In the genomic region with DNA sequence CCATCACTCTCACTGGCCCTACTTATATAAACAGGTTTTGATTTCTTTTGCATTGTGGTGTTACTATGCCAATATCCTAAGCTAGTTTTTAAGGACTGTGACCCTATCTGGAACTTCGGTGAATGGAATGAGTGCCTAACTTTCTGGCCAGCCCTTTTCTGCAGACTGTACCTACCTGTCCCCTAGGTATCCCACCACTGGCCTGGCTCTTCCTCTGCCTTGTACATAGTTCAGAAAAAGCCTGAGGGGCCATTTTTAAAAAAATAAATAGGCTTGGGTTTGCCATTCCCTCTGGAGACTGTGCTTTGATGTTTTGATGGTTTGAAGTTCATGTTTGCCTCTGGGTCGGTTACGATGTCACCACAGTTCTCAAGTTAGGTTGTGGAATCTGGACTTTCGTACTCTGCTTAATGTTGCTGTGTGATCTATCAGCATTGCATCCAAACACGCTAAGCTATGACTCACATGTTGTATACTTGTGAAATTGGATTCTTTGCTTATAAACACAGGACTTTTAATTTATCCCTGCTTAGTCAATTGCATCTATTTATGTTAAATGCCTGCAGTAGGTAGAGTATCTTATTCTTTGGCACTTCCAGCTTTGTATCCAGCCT, we compare ENCODE assay signal across 1 cellular context.
A peak's percentile ranks its signal among the peaks of the same experiment; 100 is the strongest.
TF ChIP-seq lines count a peak whose summit lies in the region.

No MANE protein-coding gene starts in this region.

TF ChIP-seq in HepG2, 621 proteins besides CTCF, POLR2A, EP300 and RAD21 (continued from another document):
- TF ChIP-seq, protein P1, sequence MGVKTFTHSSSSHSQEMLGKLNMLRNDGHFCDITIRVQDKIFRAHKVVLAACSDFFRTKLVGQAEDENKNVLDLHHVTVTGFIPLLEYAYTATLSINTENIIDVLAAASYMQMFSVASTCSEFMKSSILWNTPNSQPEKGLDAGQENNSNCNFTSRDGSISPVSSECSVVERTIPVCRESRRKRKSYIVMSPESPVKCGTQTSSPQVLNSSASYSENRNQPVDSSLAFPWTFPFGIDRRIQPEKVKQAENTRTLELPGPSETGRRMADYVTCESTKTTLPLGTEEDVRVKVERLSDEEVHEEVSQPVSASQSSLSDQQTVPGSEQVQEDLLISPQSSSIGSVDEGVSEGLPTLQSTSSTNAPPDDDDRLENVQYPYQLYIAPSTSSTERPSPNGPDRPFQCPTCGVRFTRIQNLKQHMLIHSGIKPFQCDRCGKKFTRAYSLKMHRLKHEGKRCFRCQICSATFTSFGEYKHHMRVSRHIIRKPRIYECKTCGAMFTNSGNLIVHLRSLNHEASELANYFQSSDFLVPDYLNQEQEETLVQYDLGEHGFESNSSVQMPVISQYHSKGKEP (CRISPR knock-in tag; IDR thresholded peaks at IDR 0.05): no peak
- no peak for TF ChIP-seq ZNF615 (CRISPR knock-in tag; IDR thresholded peaks at IDR 0.05; ENCODE audit: borderline replicate concordance)
- TF ChIP-seq GZF1 (CRISPR knock-in tag; IDR thresholded peaks at IDR 0.05): no peak
- TF ChIP-seq, protein P2, sequence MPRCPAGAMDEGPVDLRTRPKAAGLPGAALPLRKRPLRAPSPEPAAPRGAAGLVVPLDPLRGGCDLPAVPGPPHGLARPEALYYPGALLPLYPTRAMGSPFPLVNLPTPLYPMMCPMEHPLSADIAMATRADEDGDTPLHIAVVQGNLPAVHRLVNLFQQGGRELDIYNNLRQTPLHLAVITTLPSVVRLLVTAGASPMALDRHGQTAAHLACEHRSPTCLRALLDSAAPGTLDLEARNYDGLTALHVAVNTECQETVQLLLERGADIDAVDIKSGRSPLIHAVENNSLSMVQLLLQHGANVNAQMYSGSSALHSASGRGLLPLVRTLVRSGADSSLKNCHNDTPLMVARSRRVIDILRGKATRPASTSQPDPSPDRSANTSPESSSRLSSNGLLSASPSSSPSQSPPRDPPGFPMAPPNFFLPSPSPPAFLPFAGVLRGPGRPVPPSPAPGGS (CRISPR knock-in tag; IDR thresholded peaks at IDR 0.05): no peak
- no peak for TF ChIP-seq ZFP41 (CRISPR knock-in tag; IDR thresholded peaks at IDR 0.05; ENCODE audit: borderline replicate concordance)
- peak; percentile 88; the same call in 1 of the 2 replicates for TF ChIP-seq REPIN1 (CRISPR knock-in tag; IDR thresholded peaks at IDR 0.05; ENCODE audit: borderline replicate concordance, low read depth)
- no peak for TF ChIP-seq ZNF552 (CRISPR knock-in tag; IDR thresholded peaks at IDR 0.05; ENCODE audit: borderline replicate concordance)
- no peak for TF ChIP-seq RELA (CRISPR knock-in tag; IDR thresholded peaks at IDR 0.05)
- TF ChIP-seq, protein P3, sequence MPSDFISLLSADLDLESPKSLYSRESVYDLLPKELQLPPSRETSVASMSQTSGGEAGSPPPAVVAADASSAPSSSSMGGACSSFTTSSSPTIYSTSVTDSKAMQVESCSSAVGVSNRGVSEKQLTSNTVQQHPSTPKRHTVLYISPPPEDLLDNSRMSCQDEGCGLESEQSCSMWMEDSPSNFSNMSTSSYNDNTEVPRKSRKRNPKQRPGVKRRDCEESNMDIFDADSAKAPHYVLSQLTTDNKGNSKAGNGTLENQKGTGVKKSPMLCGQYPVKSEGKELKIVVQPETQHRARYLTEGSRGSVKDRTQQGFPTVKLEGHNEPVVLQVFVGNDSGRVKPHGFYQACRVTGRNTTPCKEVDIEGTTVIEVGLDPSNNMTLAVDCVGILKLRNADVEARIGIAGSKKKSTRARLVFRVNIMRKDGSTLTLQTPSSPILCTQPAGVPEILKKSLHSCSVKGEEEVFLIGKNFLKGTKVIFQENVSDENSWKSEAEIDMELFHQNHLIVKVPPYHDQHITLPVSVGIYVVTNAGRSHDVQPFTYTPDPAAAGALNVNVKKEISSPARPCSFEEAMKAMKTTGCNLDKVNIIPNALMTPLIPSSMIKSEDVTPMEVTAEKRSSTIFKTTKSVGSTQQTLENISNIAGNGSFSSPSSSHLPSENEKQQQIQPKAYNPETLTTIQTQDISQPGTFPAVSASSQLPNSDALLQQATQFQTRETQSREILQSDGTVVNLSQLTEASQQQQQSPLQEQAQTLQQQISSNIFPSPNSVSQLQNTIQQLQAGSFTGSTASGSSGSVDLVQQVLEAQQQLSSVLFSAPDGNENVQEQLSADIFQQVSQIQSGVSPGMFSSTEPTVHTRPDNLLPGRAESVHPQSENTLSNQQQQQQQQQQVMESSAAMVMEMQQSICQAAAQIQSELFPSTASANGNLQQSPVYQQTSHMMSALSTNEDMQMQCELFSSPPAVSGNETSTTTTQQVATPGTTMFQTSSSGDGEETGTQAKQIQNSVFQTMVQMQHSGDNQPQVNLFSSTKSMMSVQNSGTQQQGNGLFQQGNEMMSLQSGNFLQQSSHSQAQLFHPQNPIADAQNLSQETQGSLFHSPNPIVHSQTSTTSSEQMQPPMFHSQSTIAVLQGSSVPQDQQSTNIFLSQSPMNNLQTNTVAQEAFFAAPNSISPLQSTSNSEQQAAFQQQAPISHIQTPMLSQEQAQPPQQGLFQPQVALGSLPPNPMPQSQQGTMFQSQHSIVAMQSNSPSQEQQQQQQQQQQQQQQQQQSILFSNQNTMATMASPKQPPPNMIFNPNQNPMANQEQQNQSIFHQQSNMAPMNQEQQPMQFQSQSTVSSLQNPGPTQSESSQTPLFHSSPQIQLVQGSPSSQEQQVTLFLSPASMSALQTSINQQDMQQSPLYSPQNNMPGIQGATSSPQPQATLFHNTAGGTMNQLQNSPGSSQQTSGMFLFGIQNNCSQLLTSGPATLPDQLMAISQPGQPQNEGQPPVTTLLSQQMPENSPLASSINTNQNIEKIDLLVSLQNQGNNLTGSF (CRISPR knock-in tag; IDR thresholded peaks at IDR 0.05): no peak
- no peak for TF ChIP-seq NFE2 (CRISPR knock-in tag; IDR thresholded peaks at IDR 0.05)
- no peak for TF ChIP-seq GABPA (IDR thresholded peaks at IDR 0.05; ENCODE audit: low read depth, low read length)
- peak; percentile 23; the same call in 1 of the 2 replicates for TF ChIP-seq GABPA (CRISPR knock-in tag; IDR thresholded peaks at IDR 0.05; ENCODE audit: low read depth)
- 0 out of 2 replicates have a peak, but pooled peaks have one; percentile 44 for TF ChIP-seq ZNF772 (CRISPR knock-in tag; IDR thresholded peaks at IDR 0.05)
- no peak for TF ChIP-seq NFYB (CRISPR knock-in tag; IDR thresholded peaks at IDR 0.05)
- TF ChIP-seq, protein P4, sequence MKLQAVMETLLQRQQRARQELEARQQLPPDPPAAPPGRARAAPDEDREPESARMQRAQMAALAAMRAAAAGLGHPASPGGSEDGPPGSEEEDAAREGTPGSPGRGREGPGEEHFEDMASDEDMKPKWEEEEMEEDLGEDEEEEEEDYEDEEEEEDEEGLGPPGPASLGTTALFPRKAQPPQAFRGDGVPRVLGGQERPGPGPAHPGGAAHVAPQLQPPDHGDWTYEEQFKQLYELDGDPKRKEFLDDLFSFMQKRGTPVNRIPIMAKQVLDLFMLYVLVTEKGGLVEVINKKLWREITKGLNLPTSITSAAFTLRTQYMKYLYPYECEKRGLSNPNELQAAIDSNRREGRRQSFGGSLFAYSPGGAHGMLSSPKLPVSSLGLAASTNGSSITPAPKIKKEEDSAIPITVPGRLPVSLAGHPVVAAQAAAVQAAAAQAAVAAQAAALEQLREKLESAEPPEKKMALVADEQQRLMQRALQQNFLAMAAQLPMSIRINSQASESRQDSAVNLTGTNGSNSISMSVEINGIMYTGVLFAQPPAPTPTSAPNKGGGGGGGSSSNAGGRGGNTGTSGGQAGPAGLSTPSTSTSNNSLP (IDR thresholded peaks at IDR 0.05; ENCODE audit: low read depth, low read length): peak; percentile 97
- TF ChIP-seq ZNF652 (CRISPR knock-in tag; IDR thresholded peaks at IDR 0.05; ENCODE audit: borderline replicate concordance, low read depth): peak; percentile 52; the same call in 1 of the 2 replicates
- TF ChIP-seq ZNF720 (CRISPR knock-in tag; IDR thresholded peaks at IDR 0.05): no peak
- TF ChIP-seq FOXK1 (CRISPR knock-in tag; IDR thresholded peaks at IDR 0.05; ENCODE audit: borderline replicate concordance, low read depth): peak; percentile 94
- peak; percentile 70; the same call in 1 of the 2 replicates for TF ChIP-seq ELF3 (CRISPR knock-in tag; IDR thresholded peaks at IDR 0.05)
- peak; percentile 93 for TF ChIP-seq CREM (IDR thresholded peaks at IDR 0.05)
- TF ChIP-seq CREM (CRISPR knock-in tag; IDR thresholded peaks at IDR 0.05): no peak
- no peak for TF ChIP-seq SRSF1 (optimal IDR thresholded peaks at IDR 0.05; ENCODE audit: low read depth, low read length)
- TF ChIP-seq MEIS1 (CRISPR knock-in tag; IDR thresholded peaks at IDR 0.05; ENCODE audit: borderline replicate concordance): peak; percentile 60; the same call in 1 of the 2 replicates
- no peak for TF ChIP-seq KDM5A (IDR thresholded peaks at IDR 0.05; ENCODE audit: borderline replicate concordance, low read length)
- TF ChIP-seq, protein P5, sequence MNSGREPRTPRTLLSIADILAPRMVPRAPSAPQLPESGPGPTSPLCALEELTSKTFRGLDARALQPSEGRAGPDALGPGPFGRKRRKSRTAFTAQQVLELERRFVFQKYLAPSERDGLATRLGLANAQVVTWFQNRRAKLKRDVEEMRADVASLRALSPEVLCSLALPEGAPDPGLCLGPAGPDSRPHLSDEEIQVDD (CRISPR knock-in tag; IDR thresholded peaks at IDR 0.05; ENCODE audit: borderline replicate concordance): no peak
- TF ChIP-seq, protein P6, sequence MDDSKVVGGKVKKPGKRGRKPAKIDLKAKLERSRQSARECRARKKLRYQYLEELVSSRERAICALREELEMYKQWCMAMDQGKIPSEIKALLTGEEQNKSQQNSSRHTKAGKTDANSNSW (CRISPR knock-in tag; IDR thresholded peaks at IDR 0.05; ENCODE audit: borderline replicate concordance): no peak
- peak; percentile 57; the same call in 1 of the 2 replicates for TF ChIP-seq NCOA1 (CRISPR knock-in tag; IDR thresholded peaks at IDR 0.05)
- no peak for TF ChIP-seq KLF15 (CRISPR knock-in tag; IDR thresholded peaks at IDR 0.05; ENCODE audit: borderline replicate concordance)
- no peak for TF ChIP-seq ZNF317 (CRISPR knock-in tag; IDR thresholded peaks at IDR 0.05)
- no peak; the same call in 1 of the 2 replicates for TF ChIP-seq HOXD1 (CRISPR knock-in tag; IDR thresholded peaks at IDR 0.05)
- no peak for TF ChIP-seq IKZF1 (IDR thresholded peaks at IDR 0.05)
- TF ChIP-seq NKX3-1 (CRISPR knock-in tag; IDR thresholded peaks at IDR 0.05): peak; percentile 57; the same call in 1 of the 2 replicates
- peak; percentile 98 for TF ChIP-seq FOXO1 (CRISPR knock-in tag; IDR thresholded peaks at IDR 0.05)
- no peak for TF ChIP-seq ZNF33B (CRISPR knock-in tag; IDR thresholded peaks at IDR 0.05)
- no peak for TF ChIP-seq DR1 (CRISPR knock-in tag; IDR thresholded peaks at IDR 0.05)
- peak; percentile 49; the same call in 1 of the 2 replicates for TF ChIP-seq GATAD1 (CRISPR knock-in tag; IDR thresholded peaks at IDR 0.05)
- peak; percentile 57; the same call in 1 of the 2 replicates for TF ChIP-seq SPEN (CRISPR knock-in tag; IDR thresholded peaks at IDR 0.05; ENCODE audit: low read depth)
- TF ChIP-seq TAF1 (CRISPR knock-in tag; IDR thresholded peaks at IDR 0.05): peak; percentile 33; the same call in 1 of the 2 replicates
- TF ChIP-seq, protein P7, sequence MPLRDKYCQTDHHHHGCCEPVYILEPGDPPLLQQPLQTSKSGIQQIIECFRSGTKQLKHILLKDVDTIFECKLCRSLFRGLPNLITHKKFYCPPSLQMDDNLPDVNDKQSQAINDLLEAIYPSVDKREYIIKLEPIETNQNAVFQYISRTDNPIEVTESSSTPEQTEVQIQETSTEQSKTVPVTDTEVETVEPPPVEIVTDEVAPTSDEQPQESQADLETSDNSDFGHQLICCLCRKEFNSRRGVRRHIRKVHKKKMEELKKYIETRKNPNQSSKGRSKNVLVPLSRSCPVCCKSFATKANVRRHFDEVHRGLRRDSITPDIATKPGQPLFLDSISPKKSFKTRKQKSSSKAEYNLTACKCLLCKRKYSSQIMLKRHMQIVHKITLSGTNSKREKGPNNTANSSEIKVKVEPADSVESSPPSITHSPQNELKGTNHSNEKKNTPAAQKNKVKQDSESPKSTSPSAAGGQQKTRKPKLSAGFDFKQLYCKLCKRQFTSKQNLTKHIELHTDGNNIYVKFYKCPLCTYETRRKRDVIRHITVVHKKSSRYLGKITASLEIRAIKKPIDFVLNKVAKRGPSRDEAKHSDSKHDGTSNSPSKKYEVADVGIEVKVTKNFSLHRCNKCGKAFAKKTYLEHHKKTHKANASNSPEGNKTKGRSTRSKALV (CRISPR knock-in tag; IDR thresholded peaks at IDR 0.05): no peak; the same call in 1 of the 2 replicates
- TF ChIP-seq SP140L (CRISPR knock-in tag; IDR thresholded peaks at IDR 0.05; ENCODE audit: borderline replicate concordance): no peak
- no peak for TF ChIP-seq ATF7-NPFF (CRISPR knock-in tag; IDR thresholded peaks at IDR 0.05; ENCODE audit: low read depth)
- no peak for TF ChIP-seq PHF20 (CRISPR knock-in tag; IDR thresholded peaks at IDR 0.05)
- no peak for TF ChIP-seq ZFY (CRISPR knock-in tag; IDR thresholded peaks at IDR 0.05)
- TF ChIP-seq ZNF570 (CRISPR knock-in tag; IDR thresholded peaks at IDR 0.05; ENCODE audit: borderline replicate concordance): no peak
- TF ChIP-seq SP5 (CRISPR knock-in tag; IDR thresholded peaks at IDR 0.05; ENCODE audit: borderline replicate concordance, low read depth): peak; percentile 64; the same call in 1 of the 2 replicates
- TF ChIP-seq, protein P8, sequence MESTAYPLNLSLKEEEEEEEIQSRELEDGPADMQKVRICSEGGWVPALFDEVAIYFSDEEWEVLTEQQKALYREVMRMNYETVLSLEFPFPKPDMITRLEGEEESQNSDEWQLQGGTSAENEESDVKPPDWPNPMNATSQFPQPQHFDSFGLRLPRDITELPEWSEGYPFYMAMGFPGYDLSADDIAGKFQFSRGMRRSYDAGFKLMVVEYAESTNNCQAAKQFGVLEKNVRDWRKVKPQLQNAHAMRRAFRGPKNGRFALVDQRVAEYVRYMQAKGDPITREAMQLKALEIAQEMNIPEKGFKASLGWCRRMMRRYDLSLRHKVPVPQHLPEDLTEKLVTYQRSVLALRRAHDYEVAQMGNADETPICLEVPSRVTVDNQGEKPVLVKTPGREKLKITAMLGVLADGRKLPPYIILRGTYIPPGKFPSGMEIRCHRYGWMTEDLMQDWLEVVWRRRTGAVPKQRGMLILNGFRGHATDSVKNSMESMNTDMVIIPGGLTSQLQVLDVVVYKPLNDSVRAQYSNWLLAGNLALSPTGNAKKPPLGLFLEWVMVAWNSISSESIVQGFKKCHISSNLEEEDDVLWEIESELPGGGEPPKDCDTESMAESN (CRISPR knock-in tag; conservative IDR thresholded peaks at IDR 0.05): peak; percentile 52; the same call in 1 of the 2 replicates
- no peak for TF ChIP-seq ZNF768 (CRISPR knock-in tag; IDR thresholded peaks at IDR 0.05)
- TF ChIP-seq ZNF775 (CRISPR knock-in tag; IDR thresholded peaks at IDR 0.05; ENCODE audit: borderline replicate concordance): no peak
- TF ChIP-seq ZNF546 (CRISPR knock-in tag; conservative IDR thresholded peaks at IDR 0.05): no peak
- no peak for TF ChIP-seq ZNF598 (CRISPR knock-in tag; IDR thresholded peaks at IDR 0.05; ENCODE audit: borderline replicate concordance)
- no peak for TF ChIP-seq XRCC5 (optimal IDR thresholded peaks at IDR 0.05; ENCODE audit: low read length)
